In the genomic region with DNA sequence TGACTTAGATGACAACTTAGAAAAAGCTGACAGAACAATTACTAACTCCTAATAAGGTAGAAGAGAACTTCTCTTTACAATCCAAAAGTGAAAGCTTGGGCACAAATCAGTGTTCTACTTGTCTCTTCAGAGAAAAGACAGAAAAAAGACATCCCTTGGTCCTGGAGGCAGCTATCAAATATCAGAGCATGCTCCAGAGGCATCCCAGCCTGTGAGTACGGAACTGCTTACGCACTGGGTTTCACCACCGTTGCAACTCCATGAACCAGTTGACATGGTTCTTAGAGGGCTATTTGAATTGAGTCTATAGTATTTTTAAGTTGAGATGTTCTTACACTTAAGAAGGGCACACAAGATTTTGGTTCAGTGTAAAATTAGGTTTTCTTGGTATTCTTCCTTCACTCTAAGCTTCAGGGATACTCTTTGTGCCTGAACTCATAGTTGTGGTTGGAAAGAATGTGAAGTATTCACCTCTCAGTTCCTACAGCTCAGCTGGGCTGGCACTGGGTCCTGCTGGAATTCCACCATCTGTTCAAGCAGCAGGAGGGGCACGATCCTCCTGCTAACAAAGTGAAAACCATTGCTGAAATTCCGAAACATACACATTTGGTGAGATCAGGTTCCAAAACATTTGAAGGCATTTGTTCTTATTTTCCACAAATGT, we compare ENCODE assay signal across 8 cellular contexts. TPM values are rescaled to one million over a fixed set of nuclear protein-coding genes. Genes with fewer than 3 reads are reported as not detected.
DNase-seq lines count a peak whose midpoint lies in the region; ATAC-seq and TF ChIP-seq lines count a peak whose summit lies in the region.

No MANE protein-coding gene starts in this region.

- H3K9me3 Mint-ChIP-seq in HFFc6 (no peaks in the 10 kb centered on the region), T-cell (no peaks in the 10 kb centered on the region)

- H3K27me3 Mint-ChIP-seq in HFFc6 (ENCODE audit: insufficient read depth) (no peaks in the 10 kb centered on the region; the same call in 1 of the 2 replicates), T-cell (no peaks in the 10 kb centered on the region)

- ATAC-seq in T-cell (replicated peaks in 1 of 4) = no peak
- ATAC-seq in HG02642 (IDR thresholded peaks at IDR 0.05; ENCODE audit: poor library complexity, unreplicated experiment) = no peak
- ATAC-seq in HG02763 (IDR thresholded peaks at IDR 0.05; ENCODE audit: unreplicated experiment) = no peak

- H3K36me3 Mint-ChIP-seq in HFFc6 (ENCODE audit: low read depth) = peaks cover 23% of the 10 kb centered on the region
- peaks cover 33% of the 10 kb centered on the region for H3K36me3 Mint-ChIP-seq in T-cell

- peak overlapping the region; percentile 70 for H3K27ac ChIP-seq in brain microvascular endothelial cell
- H3K27ac ChIP-seq in stomach smooth muscle (ENCODE audit: low read length) = peak overlapping the region; percentile 84

- H3K4me1 Mint-ChIP-seq in HFFc6 (ENCODE audit: low read depth) (peaks cover 47% of the 10 kb centered on the region), T-cell (peaks cover 18 to 23% (median 20%) of the 10 kb centered on the region in 3 donors)

- DNase-seq in HFFc6 (peak; percentile 70), brain microvascular endothelial cell (peak; percentile 75), iPS-NIHi7 (ENCODE audit: extremely low spot score) (peak; percentile 44), T-cell (no peak)
- DNase-seq in activated effector memory CD4-positive, alpha-beta T cell treated with Interleukin-2 at 50 U/mL for 16 hours = no peak

- H3K27ac Mint-ChIP-seq in HFFc6 (peak overlapping the region; percentile 71), T-cell (no peak overlapping the region)

- TF ChIP-seq CTCF in HFFc6 (IDR thresholded peaks at IDR 0.05) (no peak), brain microvascular endothelial cell (IDR thresholded peaks at IDR 0.05; ENCODE audit: low read depth, low read length, missing control alignments) (no peak)

- H3K4me1 ChIP-seq in stomach smooth muscle (ENCODE audit: control insufficient read depth, insufficient read depth, low read length) = peaks cover 36% of the 10 kb centered on the region

- in situ Hi-C loops in brain microvascular endothelial cell (cut with HindIII; ENCODE audit: low pct_ligation_motif_present, low sequenced_read_pairs) = no loop called here

- peak overlapping the region in 1 of 2 donors; percentile 13 for H3K9ac ChIP-seq in stomach smooth muscle (ENCODE audit: low read length in 2 of 2)

- H3K4me3 Mint-ChIP-seq in HFFc6 = peak overlapping the region; percentile 56
- H3K4me3 Mint-ChIP-seq in T-cell = no peak overlapping the region

- no peaks in the 10 kb centered on the region for H3K9me3 ChIP-seq in stomach smooth muscle (ENCODE audit: control insufficient read depth in 2 of 2, low read length in 2 of 2)

- H3K27me3 ChIP-seq in brain microvascular endothelial cell (replicated peaks) = no peaks in the 10 kb centered on the region
- H3K27me3 ChIP-seq in stomach smooth muscle (ENCODE audit: control insufficient read depth in 1 of 2, insufficient read depth in 2 of 2, low read length in 2 of 2) = no peaks in the 10 kb centered on the region

- no peak overlapping the region for H3K4me3 ChIP-seq in brain microvascular endothelial cell (ENCODE audit: low read depth, low read length)
- peak overlapping the region; percentile 23 to 62 for H3K4me3 ChIP-seq in stomach smooth muscle (ENCODE audit: low read length in 2 of 2)

- POLR2A ChIA-PET in T-cell (lab: Charles Lee) = no interaction called here

- H3K36me3 ChIP-seq in brain microvascular endothelial cell (replicated peaks) (peaks cover 37% of the 10 kb centered on the region), stomach smooth muscle (ENCODE audit: control insufficient read depth in 2 of 2, insufficient read depth in 2 of 2, low read length in 2 of 2) (peaks cover 23 to 28% of the 10 kb centered on the region in 2 donors)

- CTCF ChIA-PET in T-cell (lab: Charles Lee) = no interaction called here

RNA-seq across cellular contexts. Expression of a gene that starts 6.3 kb away (rescaled TPM):
- total RNA-seq in HFFc6 (2021; fragmentation: NEBNext Ultra II Directional; extraction: Animal tissue kit (Norgen Biotek cat#: 25700)) = 10 to 100 TPM; 39.9 to 47.3 (median 42.5) TPM
- total RNA-seq in T-cell = 10 to 100 TPM in 3 of 5 donors, 1 to 10 TPM in 2; 5.8 to 17.9 (median 11.1) TPM

RNA-seq across cellular contexts. Expression of a gene that starts 15.5 kb away (rescaled TPM):
- not detected for total RNA-seq in HFFc6 (2021; fragmentation: NEBNext Ultra II Directional; extraction: Animal tissue kit (Norgen Biotek cat#: 25700))
- total RNA-seq in T-cell = not detected

RNA-seq across cellular contexts. Expression of a gene that starts 25.5 kb away (rescaled TPM):
- total RNA-seq in HFFc6 (2021; fragmentation: NEBNext Ultra II Directional; extraction: Animal tissue kit (Norgen Biotek cat#: 25700)) = not detected
- not detected for total RNA-seq in T-cell

RNA-seq across cellular contexts. Expression of a gene that starts 47.0 kb away (rescaled TPM):
- 10 to 100 TPM; 50.0 to 66.0 (median 59.7) TPM for total RNA-seq in HFFc6 (2021; fragmentation: NEBNext Ultra II Directional; extraction: Animal tissue kit (Norgen Biotek cat#: 25700))
- total RNA-seq in T-cell = 10 to 100 TPM; 19.9 to 30.5 (median 29.4) TPM

Comparison
In these comparisons a context has a peak if more than half of its experiments do, and no peak if none do; other contexts are left out.
1. DNase-seq: peak in HFFc6 (single experiment), brain microvascular endothelial cell (single experiment) and iPS-NIHi7 (single experiment); none in T-cell (0 of 34) and activated effector memory CD4-positive, alpha-beta T cell treated with Interleukin-2 at 50 U/mL for 16 hours (single experiment).